ENCODE assay signal across 27 cellular contexts in the genomic region with DNA sequence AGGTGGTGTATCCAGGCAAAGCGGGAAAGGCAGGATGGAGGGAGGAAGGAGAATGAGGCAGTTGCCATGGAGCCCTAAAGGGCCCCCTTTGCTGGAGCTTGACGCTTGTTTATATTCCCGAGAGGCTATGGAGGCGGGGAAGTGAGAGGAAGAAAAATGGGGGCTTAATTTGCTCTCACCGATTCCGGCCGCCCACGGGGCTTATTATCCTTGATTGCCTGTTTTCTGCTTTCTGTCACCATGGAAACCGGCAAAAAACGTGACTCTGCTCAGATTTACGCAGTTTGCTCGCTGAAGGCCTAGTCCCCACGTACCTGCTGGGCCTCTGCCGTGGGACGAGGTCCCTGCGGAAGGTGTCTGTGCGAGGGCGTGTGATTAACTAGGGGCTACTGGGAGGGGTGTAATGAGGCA.
A peak's percentile ranks its signal among the peaks of the same experiment; 100 is the strongest.
DNase-seq lines count a peak whose midpoint lies in the region; ATAC-seq and TF ChIP-seq lines count a peak whose summit lies in the region.
"Had no signal": no experiment of that assay in that cellular context is flagged by ENCODE, and none has a peak within 500 bp of the region (broad histone marks: within the 10 kb centered on the region; RNA-seq: fewer than 3 reads in every experiment).

No MANE protein-coding gene starts in this region.

- H3K27me3 Mint-ChIP-seq in neural crest cell (ENCODE audit: low read depth) (no peaks in the 10 kb centered on the region), CD14-positive monocyte (ENCODE audit: low read depth in 3 of 3) (no peaks in the 10 kb centered on the region)
- H3K27me3 Mint-ChIP-seq: activated T-helper 17 cell treated with anti-CD3 and anti-CD28 coated beads, Interleukin-2, amount 50 U/mL, for 72 hours; memory B cell had no signal

- H3K36me3 Mint-ChIP-seq in neural crest cell (ENCODE audit: low read depth) (peaks cover 35% of the 10 kb centered on the region), CD14-positive monocyte (no peaks in the 10 kb centered on the region)
- H3K36me3 Mint-ChIP-seq: memory B cell had no signal

- whole genome bisulfite sequencing in transverse colon (ENCODE audit: low coverage in 1 of 2), 2 donors: 70 to 74% methylated on average over 11 to 18 of the region's 18 CpGs

- TF ChIP-seq CTCF in neural crest cell (conservative IDR thresholded peaks at IDR 0.05) (no peak), uterus (IDR thresholded peaks at IDR 0.05) (no peak), CD14-positive monocyte (IDR thresholded peaks at IDR 0.05) (no peak), transverse colon (IDR thresholded peaks at IDR 0.05) (no peak)

- no peak for ATAC-seq in GM18858 (IDR thresholded peaks at IDR 0.05; ENCODE audit: unreplicated experiment)
- ATAC-seq: activated T-helper 17 cell treated with anti-CD3 and anti-CD28 coated beads, Interleukin-2, amount 50 U/mL, for 72 hours; esophagus mucosa; left lobe of liver had no signal

- H3K4me1 ChIP-seq in uterus (no peaks in the 10 kb centered on the region), transverse colon (no peaks in the 10 kb centered on the region)
- H3K4me1 ChIP-seq: Caco-2, pancreas, right atrium auricular region, upper lobe of left lung had no signal

- TF ChIP-seq EP300 in transverse colon (IDR thresholded peaks at IDR 0.05; ENCODE audit: low read depth): no peak

- no peaks in the 10 kb centered on the region for H3K9me3 ChIP-seq in uterus
- no peaks in the 10 kb centered on the region for H3K9me3 ChIP-seq in transverse colon
- H3K9me3 ChIP-seq: Caco-2, pancreas, right atrium auricular region, upper lobe of left lung had no signal

- peaks cover 20% of the 10 kb centered on the region for H3K9me3 Mint-ChIP-seq in neural crest cell
- peaks cover 14 to 42% (median 25%) of the 10 kb centered on the region in 7 donors for H3K9me3 Mint-ChIP-seq in CD14-positive monocyte

- H3K4me3 ChIP-seq in uterus (no peak overlapping the region), transverse colon (no peak overlapping the region)
- H3K4me3 ChIP-seq: hepatocyte, pancreas, right atrium auricular region, upper lobe of left lung had no signal

- H3K27ac Mint-ChIP-seq in neural crest cell (ENCODE audit: unreplicated experiment): peak overlapping the region; percentile 100
- H3K27ac Mint-ChIP-seq in CD14-positive monocyte: no peak overlapping the region
- H3K27ac Mint-ChIP-seq: activated T-helper 17 cell treated with anti-CD3 and anti-CD28 coated beads, Interleukin-2, amount 50 U/mL, for 72 hours; memory B cell had no signal

- intact Hi-C loops in uterus (cut with DNase I; ENCODE audit: low total_unique reads) (no loop called here), CD14-positive monocyte (cut with micrococcal nuclease) (no loop called here), transverse colon (cut with DNase I; ENCODE audit: low total_unique reads) (no loop called here)

- H3K27me3 ChIP-seq in uterus (no peaks in the 10 kb centered on the region), transverse colon (no peaks in the 10 kb centered on the region)
- H3K27me3 ChIP-seq: hepatocyte, pancreas, right atrium auricular region, upper lobe of left lung had no signal

- H3K4me1 Mint-ChIP-seq in neural crest cell: peaks cover 50% of the 10 kb centered on the region
- H3K4me1 Mint-ChIP-seq in CD14-positive monocyte: no peaks in the 10 kb centered on the region
- H3K4me1 Mint-ChIP-seq: activated T-helper 17 cell treated with anti-CD3 and anti-CD28 coated beads, Interleukin-2, amount 50 U/mL, for 72 hours; memory B cell had no signal

- H3K36me3 ChIP-seq in uterus: no peaks in the 10 kb centered on the region
- H3K36me3 ChIP-seq in transverse colon: no peaks in the 10 kb centered on the region
- H3K36me3 ChIP-seq: pancreas, right atrium auricular region, upper lobe of left lung had no signal

- DNase-seq in NCI-H1436 treated with DMSO at 0.1 percent for 48 hours (lab: John Stamatoyannopoulos, UW) (peak; percentile 87), caudate nucleus (lab: John Stamatoyannopoulos, UW) (peak in 41 of 61 donors; percentile 2 to 74 (median 31)), neural crest cell (ENCODE audit: low read depth, low spot score) (peak; percentile 29), uterus (peak; percentile 14 to 23), CD14-positive monocyte (ENCODE audit: low spot score) (no peak), transverse colon (no peak)
- DNase-seq: activated CD4-positive, alpha-beta T cell treated with anti-CD3 and anti-CD28 coated beads, Interleukin-2, amount 50 U/mL, for 4 hours; activated CD4-positive, CD25-positive, alpha-beta regulatory T cell; activated CD8-positive, alpha-beta memory T cell treated with anti-CD3 and anti-CD28 coated beads, Interleukin-2, amount 50 U/mL, for 4 hours; activated naive CD4-positive, alpha-beta T cell treated with anti-CD3 and anti-CD28 coated beads, Interleukin-2, amount 50 U/mL, for 16 hours; amniotic stem cell; C1 segment of cervical spinal cord; Caco-2; cortex of kidney; HCEC 1CT; NCI-H1930; NCI-H446 treated with DMSO at 0.1 percent for 48 hours; stimulated activated CD4-positive, alpha-beta T cell treated with anti-CD3 and anti-CD28 coated beads, Interleukin-2, amount 100 ng/mL, for 24 hours had no signal

- H3K27ac ChIP-seq in caudate nucleus (ENCODE audit: low read depth, low read length): no peak overlapping the region
- H3K27ac ChIP-seq in uterus: peak overlapping the region in 1 of 2 donors; percentile 12
- no peak overlapping the region for H3K27ac ChIP-seq in transverse colon
- H3K27ac ChIP-seq: hepatocyte, pancreas, right atrium auricular region, upper lobe of left lung had no signal

- TF ChIP-seq POLR2A in uterus (IDR thresholded peaks at IDR 0.05) (no peak), transverse colon (IDR thresholded peaks at IDR 0.05) (no peak)

- in situ Hi-C loops in transverse colon (cut with MboI; ENCODE audit: low pct_ligation_motif_present in 1 of 4, low pct_unique_long_range_greater_than_20kb in 1 of 4, low sequenced_read_pairs in 3 of 4): no loop called here

- H3K4me3 Mint-ChIP-seq in neural crest cell (peak overlapping the region; percentile 78), CD14-positive monocyte (no peak overlapping the region)
- H3K4me3 Mint-ChIP-seq: activated T-helper 17 cell treated with anti-CD3 and anti-CD28 coated beads, Interleukin-2, amount 50 U/mL, for 72 hours; memory B cell had no signal

Comparison
In these comparisons a context has a peak if more than half of its experiments do, and no peak if none do; other contexts are left out.
1. DNase-seq: peak in NCI-H1436 treated with DMSO at 0.1 percent for 48 hours (single experiment), caudate nucleus (41 of 61), neural crest cell (single experiment) and uterus (2 of 2); none in CD14-positive monocyte (single experiment) and transverse colon (single experiment).